10 cellular contexts compared by ENCODE assay signal in the genomic region with DNA sequence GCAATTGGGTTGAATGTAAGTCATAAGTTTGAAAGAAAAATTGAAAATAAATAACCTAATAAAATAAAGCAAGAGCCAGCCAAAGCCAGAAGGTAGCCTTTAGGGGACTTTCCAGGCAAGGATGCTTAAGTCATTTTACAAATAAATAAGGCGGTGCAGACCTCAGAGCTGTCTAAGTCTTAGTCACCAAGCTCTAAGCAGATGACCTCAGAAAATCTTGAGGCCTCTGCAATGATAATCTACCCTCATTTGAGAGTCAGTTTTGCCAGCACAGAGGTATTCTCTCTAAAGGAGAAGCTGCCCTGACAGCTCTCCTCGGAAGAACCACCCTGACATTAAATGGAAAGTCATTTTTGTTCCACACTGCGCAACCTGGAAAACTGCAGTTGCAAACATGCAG.
DNase-seq lines count a peak whose midpoint lies in the region; ATAC-seq and TF ChIP-seq lines count a peak whose summit lies in the region.
"Had no signal": no experiment of that assay in that cellular context is flagged by ENCODE, and none has a peak within 500 bp of the region (broad histone marks: within the 10 kb centered on the region; RNA-seq: fewer than 3 reads in every experiment).

No MANE protein-coding gene starts in this region.

- no peaks in the 10 kb centered on the region for H4K20me1 ChIP-seq in Karpas-422 (ENCODE audit: insufficient read depth, low read depth, low read length)
- no peaks in the 10 kb centered on the region for H4K20me1 ChIP-seq in PC-9 (ENCODE audit: insufficient read depth)

- no peak overlapping the region for H2AFZ ChIP-seq in Karpas-422 (ENCODE audit: low read length)
- H2AFZ ChIP-seq in PC-9: no peak overlapping the region

- peaks cover 87% of the 10 kb centered on the region for H3K79me2 ChIP-seq in Karpas-422 (ENCODE audit: low read length)
- no peaks in the 10 kb centered on the region for H3K79me2 ChIP-seq in PC-9 (ENCODE audit: low read depth)

- H3K36me3 ChIP-seq in Karpas-422 (ENCODE audit: insufficient read depth, low read length) (peaks cover 57% of the 10 kb centered on the region), PC-9 (ENCODE audit: low read depth) (no peaks in the 10 kb centered on the region), ascending aorta (peaks cover 4 to 27% of the 10 kb centered on the region in 2 donors), stomach (peaks cover 0 to 11% (median 0%) of the 10 kb centered on the region in 4 donors)

- peak overlapping the region; percentile 76 to 93 (median 83) for H3K27ac Mint-ChIP-seq in immature natural killer cell
- H3K27ac Mint-ChIP-seq in type B pancreatic cell: no peak overlapping the region
- H3K27ac Mint-ChIP-seq: nephron progenitor cell had no signal

- peak; percentile 47 for ATAC-seq in GM18505 (IDR thresholded peaks at IDR 0.05; ENCODE audit: unreplicated experiment)
- ATAC-seq in GM21717 (IDR thresholded peaks at IDR 0.05; ENCODE audit: unreplicated experiment): peak; percentile 43

- CTCF ChIA-PET in PC-9 (lab: Charles Lee): interaction anchor here (0.6 kb wide), 1 partner anchor 18 kb away, joined by 8 read pairs; no protein-coding TSS in a partner anchor

- H3K4me2 ChIP-seq in Karpas-422 (ENCODE audit: low read depth, low read length, poor library complexity, severe bottlenecking) (peak overlapping the region; percentile 80), PC-9 (no peak overlapping the region)

- 51 to 70% (median 65%) methylated on average over 3 of the region's 3 CpGs for WGBS in stomach, 5 donors

- H3K9me2 ChIP-seq in Karpas-422 (replicated peaks; ENCODE audit: insufficient read depth, low read length): no peaks in the 10 kb centered on the region
- H3K9me2 ChIP-seq in PC-9 (ENCODE audit: insufficient read depth): no peaks in the 10 kb centered on the region

- H3K27me3 ChIP-seq in Karpas-422 (ENCODE audit: low read length): no peaks in the 10 kb centered on the region
- no peaks in the 10 kb centered on the region; the same call in 1 of the 2 replicates for H3K27me3 ChIP-seq in PC-9 (ENCODE audit: insufficient read depth, low read depth)
- H3K27me3 ChIP-seq in ascending aorta: no peaks in the 10 kb centered on the region
- H3K27me3 ChIP-seq in stomach: no peaks in the 10 kb centered on the region

- H3K4me1 ChIP-seq in Karpas-422 (ENCODE audit: low read length): peaks cover 99% of the 10 kb centered on the region
- no peaks in the 10 kb centered on the region for H3K4me1 ChIP-seq in PC-9 (replicated peaks; ENCODE audit: insufficient read depth)
- H3K4me1 ChIP-seq in ascending aorta: peaks cover 0 to 5% of the 10 kb centered on the region in 2 donors
- peaks cover 0 to 3% (median 0%) of the 10 kb centered on the region in 4 donors for H3K4me1 ChIP-seq in stomach

- DNase-seq in Karpas-422: no peak
- no peak for DNase-seq in immature natural killer cell
- no peak for DNase-seq in type B pancreatic cell (ENCODE audit: extremely low spot score, unreplicated experiment)
- DNase-seq in PC-9: no peak
- DNase-seq in ascending aorta (ENCODE audit: low spot score in 2 of 2): no peak
- DNase-seq in stomach: no peak
- DNase-seq: anterior cingulate cortex, nephron progenitor cell had no signal

- H3K4me3 Mint-ChIP-seq in immature natural killer cell: peak overlapping the region; percentile 16 to 58 (median 50)
- no peak overlapping the region for H3K4me3 Mint-ChIP-seq in type B pancreatic cell
- H3K4me3 Mint-ChIP-seq: nephron progenitor cell had no signal

- BruUV-seq in PC-9 (replicated peaks; lab: Mats Ljungman, UMichigan): no TSS peak

- peak overlapping the region; percentile 56 for H3K9ac ChIP-seq in Karpas-422 (ENCODE audit: low read length)

- intact Hi-C loops in PC-9 (cut with micrococcal nuclease; ENCODE audit: unreplicated experiment): no loop called here
- intact Hi-C loops in ascending aorta (cut with DNase I): no loop called here
- intact Hi-C loops in stomach (cut with DNase I; ENCODE audit: low total_unique reads): no loop called here

- no peaks in the 10 kb centered on the region for H3F3A ChIP-seq in PC-9 (ENCODE audit: insufficient read depth, low read depth)

- peaks cover 14 to 20% (median 18%) of the 10 kb centered on the region in 3 donors for H3K36me3 Mint-ChIP-seq in immature natural killer cell
- no peaks in the 10 kb centered on the region for H3K36me3 Mint-ChIP-seq in type B pancreatic cell

- TF ChIP-seq EP300 in stomach (IDR thresholded peaks at IDR 0.05): no peak

- H3K4me3 ChIP-seq in Karpas-422 (ENCODE audit: low read length) (0 out of 2 replicates have a peak overlapping the region, but pooled peaks have one; percentile 1), PC-9 (no peak overlapping the region), ascending aorta (no peak overlapping the region), stomach (no peak overlapping the region)

- no peak for TF ChIP-seq CTCF in type B pancreatic cell (conservative IDR thresholded peaks at IDR 0.05)
- TF ChIP-seq CTCF in PC-9 (conservative IDR thresholded peaks at IDR 0.05): no peak
- no peak for TF ChIP-seq CTCF in ascending aorta (IDR thresholded peaks at IDR 0.05)
- no peak for TF ChIP-seq CTCF in stomach (IDR thresholded peaks at IDR 0.05)

- H3K4me1 Mint-ChIP-seq in immature natural killer cell (peaks cover 68 to 88% of the 10 kb centered on the region in 2 donors), type B pancreatic cell (ENCODE audit: unreplicated experiment) (peaks cover 7% of the 10 kb centered on the region)

- H3K27ac ChIP-seq in Karpas-422 (ENCODE audit: low read length) (peak overlapping the region; percentile 98), PC-9 (no peak overlapping the region), ascending aorta (no peak overlapping the region), stomach (no peak overlapping the region)

- TF ChIP-seq POLR2A in GM18505 (IDR thresholded peaks at IDR 0.05; ENCODE audit: borderline replicate concordance, extremely low read depth, insufficient read depth, insufficient read length): no peak
- TF ChIP-seq POLR2A in stomach (IDR thresholded peaks at IDR 0.05): no peak

- POLR2A ChIA-PET in PC-9 (lab: Charles Lee; ENCODE audit: unreplicated experiment): no interaction called here

- H3K9me3 Mint-ChIP-seq in immature natural killer cell (no peaks in the 10 kb centered on the region), type B pancreatic cell (no peaks in the 10 kb centered on the region)

- H3K27me3 Mint-ChIP-seq in immature natural killer cell (ENCODE audit: low read depth in 3 of 3) (peaks cover 0 to 4% (median 2%) of the 10 kb centered on the region in 3 donors), type B pancreatic cell (no peaks in the 10 kb centered on the region)

- no peaks in the 10 kb centered on the region for H3K9me3 ChIP-seq in Karpas-422 (ENCODE audit: low read length)
- H3K9me3 ChIP-seq in PC-9 (ENCODE audit: insufficient read depth, low read depth): peaks cover 3% of the 10 kb centered on the region; the same call in 1 of the 2 replicates
- H3K9me3 ChIP-seq in ascending aorta: no peaks in the 10 kb centered on the region
- H3K9me3 ChIP-seq in stomach: no peaks in the 10 kb centered on the region
